In genomic region chr6:49550413-49551125, GRCh38 we compare ENCODE assay signal across 9 cellular contexts. TPM values are rescaled to one million over a fixed set of nuclear protein-coding genes. Genes with fewer than 3 reads are reported as not detected.
DNase-seq lines count a peak whose midpoint lies in the region; ATAC-seq, FAIRE-seq and TF ChIP-seq lines count a peak whose summit lies in the region.
"Had no signal": no experiment of that assay in that cellular context is flagged by ENCODE, and none has a peak within 500 bp of the region (broad histone marks: within the 10 kb centered on the region; RNA-seq: fewer than 3 reads in every experiment).

Gene C6orf141 (plus strand): TSS chr6:49550668. CDS start chr6:49550793, 125 bp downstream.

- H3K4me3 ChIP-seq in iPS-18a (ENCODE audit: low read length): peak within 1 kb of the TSS; percentile 85
- peak within 1 kb of the TSS; percentile 55 for H3K4me3 ChIP-seq in smooth muscle cell

- 2% methylated on average over 47 of the region's 48 CpGs for WGBS in smooth muscle cell (ENCODE audit: low lambda C conversion rate)

- peak within 1 kb of the TSS; percentile 94 for H3K9ac ChIP-seq in iPS-18a (ENCODE audit: low read length)
- H3K9ac ChIP-seq in smooth muscle cell (ENCODE audit: low read depth): peak within 1 kb of the TSS; percentile 17

- DNase-seq in activated gamma-delta T cell treated with Interleukin-2 at 50 U/mL for 16 hours (peak; percentile 4), activated gamma-delta T cell (lab: John Stamatoyannopoulos, UW) (no peak), NCI-H2196 treated with DMSO at 0.1 percent for 48 hours (lab: John Stamatoyannopoulos, UW; ENCODE audit: unreplicated experiment) (peak; percentile 72), smooth muscle cell (lab: John Stamatoyannopoulos, UW; ENCODE audit: unreplicated experiment) (no peak), urothelium cell line (ENCODE audit: low spot score) (no peak)
- DNase-seq in activated naive CD8-positive, alpha-beta T cell treated with anti-CD3 and anti-CD28 coated beads, Interleukin-2, amount 50 U/mL, for 24 hours: peak; percentile 29

- no peaks in the 10 kb centered on the region for H3K79me2 ChIP-seq in smooth muscle cell (ENCODE audit: low read depth)

- H3K9me3 ChIP-seq in iPS-18a (ENCODE audit: control insufficient read depth, low read depth, low read length) (no peaks in the 10 kb centered on the region), smooth muscle cell (replicated peaks; ENCODE audit: low read depth) (no peaks in the 10 kb centered on the region)

- H4K20me1 ChIP-seq in smooth muscle cell (ENCODE audit: low read depth): no peaks in the 10 kb centered on the region

- H3K4me3 Mint-ChIP-seq in activated naive CD8-positive, alpha-beta T cell treated with anti-CD3 and anti-CD28 coated beads, Interleukin-2, amount 50 U/mL, for 24 hours: peak within 1 kb of the TSS; percentile 70

- no peak for TF ChIP-seq CTCF in smooth muscle cell (IDR thresholded peaks at IDR 0.05; ENCODE audit: borderline replicate concordance, insufficient read depth, poor library complexity, severe bottlenecking)

- H3K4me1 ChIP-seq in iPS-18a (ENCODE audit: control insufficient read depth, low read depth, low read length) (peaks cover 23% of the 10 kb centered on the region), smooth muscle cell (ENCODE audit: low read depth) (peaks cover 49% of the 10 kb centered on the region)

- ATAC-seq in HG02852 (IDR thresholded peaks at IDR 0.05; ENCODE audit: unreplicated experiment): peak; percentile 61
- peak; percentile 74 for ATAC-seq in activated naive CD8-positive, alpha-beta T cell treated with anti-CD3 and anti-CD28 coated beads, Interleukin-2, amount 50 U/mL, for 24 hours

- H3K4me2 ChIP-seq in smooth muscle cell: peak within 1 kb of the TSS; percentile 90

- peaks cover 18% of the 10 kb centered on the region for H3K4me1 Mint-ChIP-seq in activated naive CD8-positive, alpha-beta T cell treated with anti-CD3 and anti-CD28 coated beads, Interleukin-2, amount 50 U/mL, for 24 hours

- no peak for FAIRE-seq in urothelium cell line (lab: Jason Lieb, UNC)
- FAIRE-seq: endometrium had no signal

- H3K9me3 Mint-ChIP-seq in activated naive CD8-positive, alpha-beta T cell treated with anti-CD3 and anti-CD28 coated beads, Interleukin-2, amount 50 U/mL, for 24 hours: no peaks in the 10 kb centered on the region

- H3K36me3 ChIP-seq in iPS-18a (ENCODE audit: control insufficient read depth, low read depth, low read length): peaks cover 10% of the 10 kb centered on the region
- H3K36me3 ChIP-seq in smooth muscle cell (ENCODE audit: low read depth): no peaks in the 10 kb centered on the region

- no peaks in the 10 kb centered on the region for H3K36me3 Mint-ChIP-seq in activated naive CD8-positive, alpha-beta T cell treated with anti-CD3 and anti-CD28 coated beads, Interleukin-2, amount 50 U/mL, for 24 hours (ENCODE audit: low read depth)

- no peak within 1 kb of the TSS for H3K27ac Mint-ChIP-seq in activated naive CD8-positive, alpha-beta T cell treated with anti-CD3 and anti-CD28 coated beads, Interleukin-2, amount 50 U/mL, for 24 hours

- no peaks in the 10 kb centered on the region for H3F3A ChIP-seq in smooth muscle cell (ENCODE audit: low read depth)

- peak within 1 kb of the TSS; percentile 80 for H2AFZ ChIP-seq in smooth muscle cell (ENCODE audit: low read depth)

- H3K27me3 Mint-ChIP-seq in activated naive CD8-positive, alpha-beta T cell treated with anti-CD3 and anti-CD28 coated beads, Interleukin-2, amount 50 U/mL, for 24 hours: peaks cover 40% of the 10 kb centered on the region

- H3K27ac ChIP-seq in iPS-18a (ENCODE audit: low read length) (peak within 1 kb of the TSS; percentile 41), smooth muscle cell (ENCODE audit: low read depth) (peak within 1 kb of the TSS; percentile 59)

- H3K27me3 ChIP-seq in iPS-18a (ENCODE audit: control insufficient read depth, insufficient read depth, low read length): peaks cover 25% of the 10 kb centered on the region
- H3K27me3 ChIP-seq in smooth muscle cell (ENCODE audit: low read depth): peaks cover 20% of the 10 kb centered on the region

RNA-seq across cellular contexts. Expression of gene C6orf141, which starts in this region (rescaled TPM):
- 4.1 and 7.2 TPM in 2 replicates for total RNA-seq in smooth muscle cell
- 1.5 and 7.9 TPM in 2 replicates for polyA plus RNA-seq in smooth muscle cell

Comparison
In these comparisons a context has a peak if more than half of its experiments do, and no peak if none do; other contexts are left out.
1. DNase-seq: peak in activated gamma-delta T cell treated with Interleukin-2 at 50 U/mL for 16 hours (single experiment), NCI-H2196 treated with DMSO at 0.1 percent for 48 hours (single experiment) and activated naive CD8-positive, alpha-beta T cell treated with anti-CD3 and anti-CD28 coated beads, Interleukin-2, amount 50 U/mL, for 24 hours (single experiment); none in activated gamma-delta T cell (single experiment), smooth muscle cell (single experiment) and urothelium cell line (single experiment).